In the genomic region with DNA sequence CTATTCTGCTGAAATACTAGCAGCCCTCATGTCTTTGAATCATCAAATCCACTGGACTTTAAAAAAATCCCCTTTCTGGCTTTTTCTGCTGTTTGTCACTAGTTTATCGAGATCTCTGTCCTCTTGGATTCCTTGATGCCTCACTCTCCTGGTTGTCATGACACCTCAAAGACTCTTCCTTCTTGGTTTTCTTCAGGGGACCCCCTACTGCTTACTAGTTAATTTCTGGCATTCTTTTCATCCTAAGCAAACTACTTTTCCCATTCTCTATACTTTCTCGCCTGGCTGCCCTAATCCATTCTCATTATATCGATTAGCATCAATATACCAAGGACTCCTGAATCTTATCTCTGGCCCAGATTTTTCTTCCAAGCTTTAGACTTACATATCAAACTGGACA, we compare ENCODE assay signal across 30 cellular contexts.
"Had no signal": no experiment of that assay in that cellular context is flagged by ENCODE, and none has a peak within 500 bp of the region (broad histone marks: within the 10 kb centered on the region; RNA-seq: fewer than 3 reads in every experiment).

No MANE protein-coding gene starts in this region.

- H3K27me3 ChIP-seq: body of pancreas, breast epithelium, cardiac muscle cell, colonic mucosa, foreskin keratinocyte, gastrocnemius medialis had no signal

- H3K36me3 Mint-ChIP-seq: activated naive CD8-positive, alpha-beta T cell had no signal

- H3K27ac Mint-ChIP-seq: activated CD8-positive, alpha-beta T cell treated with anti-CD3 and anti-CD28 coated beads for 36 hours; activated naive CD8-positive, alpha-beta T cell; activated T-helper 17 cell treated with anti-CD3 and anti-CD28 coated beads, Interleukin-2, amount 50 U/mL, for 72 hours; endodermal cell; T-helper 17 cell; T-helper 2 cell treated with Interferon-gamma antibody and Interleukin-4, amounts not matched to agents 5 μg/mL and 100 μg/mL, for 36 hours had no signal

- H3K36me3 ChIP-seq: breast epithelium, cardiac muscle cell, colonic mucosa, esophagus muscularis mucosa, gastrocnemius medialis had no signal

- H3K27ac ChIP-seq: body of pancreas, breast epithelium, cardiac muscle cell, colonic mucosa, esophagus muscularis mucosa, foreskin keratinocyte, gastrocnemius medialis had no signal

- H3K4me1 Mint-ChIP-seq: activated T-helper 17 cell treated with anti-CD3 and anti-CD28 coated beads, Interleukin-2, amount 50 U/mL, for 72 hours; T-helper 17 cell had no signal

- H3K9me3 ChIP-seq: body of pancreas, breast epithelium, colonic mucosa, esophagus muscularis mucosa, gastrocnemius medialis had no signal

- DNase-seq: activated CD4-positive, alpha-beta T cell treated with anti-CD3 and anti-CD28 coated beads for 48 hours; activated CD4-positive, alpha-beta T cell treated with anti-CD3 and anti-CD28 coated beads, Interleukin-2, amount 50 U/mL, for 1 hour; activated CD4-positive, alpha-beta T cell treated with anti-CD3 and anti-CD28 coated beads, Interleukin-2, amount 50 U/mL, for 48 hours; activated CD8-positive, alpha-beta memory T cell treated with anti-CD3 and anti-CD28 coated beads for 24 hours; activated CD8-positive, alpha-beta T cell treated with anti-CD3 and anti-CD28 coated beads for 36 hours; activated effector memory CD4-positive, alpha-beta T cell treated with Interleukin-2 at 50 U/mL for 16 hours; activated gamma-delta T cell treated with Interleukin-2 at 50 U/mL for 16 hours; activated naive CD4-positive, alpha-beta T cell treated with anti-CD3 and anti-CD28 coated beads, Interleukin-2, amount 50 U/mL, for 16 hours; activated naive CD4-positive, alpha-beta T cell treated with Interleukin-2 at 50 U/mL for 16 hours; activated T-cell treated with anti-CD3 and anti-CD28 coated beads, Interleukin-2, amount 50 U/mL, for 4 hours; amniotic stem cell; anterior cingulate cortex; body of pancreas; central memory CD4-positive, alpha-beta T cell; cerebellar nuclear complex; colonic mucosa; effector memory CD4-positive, alpha-beta T cell; endodermal cell; foreskin keratinocyte; gastrocnemius medialis; glutamatergic neuron; T-helper 1 cell; T-helper 17 cell; T1000 had no signal

- H3K4me1 ChIP-seq: body of pancreas, breast epithelium, colonic mucosa, esophagus muscularis mucosa, gastrocnemius medialis had no signal

- ATAC-seq: activated CD8-positive, alpha-beta T cell treated with anti-CD3 and anti-CD28 coated beads for 36 hours; activated T-cell treated with anti-CD3 and anti-CD28 coated beads, Interleukin-2, amount 50 U/mL, for 4 hours; activated T-helper 17 cell treated with anti-CD3 and anti-CD28 coated beads, Interleukin-2, amount 50 U/mL, for 72 hours; body of pancreas; foreskin keratinocyte; gastrocnemius medialis; T-helper 17 cell had no signal

- H3K4me3 ChIP-seq: body of pancreas, breast epithelium, cardiac muscle cell, colonic mucosa, esophagus muscularis mucosa, gastrocnemius medialis had no signal

- H3K4me3 Mint-ChIP-seq: activated CD8-positive, alpha-beta T cell treated with anti-CD3 and anti-CD28 coated beads for 36 hours; activated naive CD8-positive, alpha-beta T cell; activated T-cell treated with anti-CD3 and anti-CD28 coated beads, Interleukin-2, amount 50 U/mL, for 4 hours; activated T-helper 17 cell treated with anti-CD3 and anti-CD28 coated beads, Interleukin-2, amount 50 U/mL, for 72 hours; endodermal cell; T-helper 17 cell; T-helper 2 cell treated with Interferon-gamma antibody and Interleukin-4, amounts not matched to agents 5 μg/mL and 100 μg/mL, for 36 hours had no signal

- H3K9me3 Mint-ChIP-seq: activated CD8-positive, alpha-beta T cell treated with anti-CD3 and anti-CD28 coated beads for 36 hours; activated T-cell treated with anti-CD3 and anti-CD28 coated beads, Interleukin-2, amount 50 U/mL, for 4 hours; activated T-helper 17 cell treated with anti-CD3 and anti-CD28 coated beads, Interleukin-2, amount 50 U/mL, for 72 hours; endodermal cell; T-helper 2 cell treated with Interferon-gamma antibody and Interleukin-4, amounts not matched to agents 5 μg/mL and 100 μg/mL, for 36 hours had no signal
